Comparison of ENCODE assay signal across 13 cellular contexts in genomic region chr2:23901966-23902942, GRCh38. TPM values are rescaled to one million over a fixed set of nuclear protein-coding genes. Genes with fewer than 3 reads are reported as not detected.
DNase-seq lines count a peak whose midpoint lies in the region; ATAC-seq and TF ChIP-seq lines count a peak whose summit lies in the region.
"Had no signal": no experiment of that assay in that cellular context is flagged by ENCODE, and none has a peak within 500 bp of the region (broad histone marks: within the 10 kb centered on the region; RNA-seq: fewer than 3 reads in every experiment).

No MANE protein-coding gene starts in this region.

- TF ChIP-seq RAD21 in IMR-90 (IDR thresholded peaks at IDR 0.05; ENCODE audit: low read length), result no peak

- H3K9me1 ChIP-seq in IMR-90 (ENCODE audit: insufficient read depth, low read length), result peaks cover 9% of the 10 kb centered on the region

- in situ Hi-C loops in IMR-90 (cut with MboI; ENCODE audit: low sequenced_read_pairs), result no loop called here

- H3K27ac ChIP-seq in IMR-90 (ENCODE audit: insufficient read depth, low read length) (no peak overlapping the region), lower lobe of right lung (no peak overlapping the region), colonic mucosa (no peak overlapping the region)
- H3K27ac ChIP-seq in CD4-positive, alpha-beta T cell (ENCODE audit: low read depth, low read length), result no peak overlapping the region

- no peak overlapping the region for H3K4me3 Mint-ChIP-seq in CD4-positive, alpha-beta T cell

- H2BK120ac ChIP-seq in IMR-90 (ENCODE audit: low read depth, low read length), result no peak overlapping the region

- no TSS peak for BruUV-seq in IMR-90 (replicated peaks; lab: Mats Ljungman, UMichigan)

- no peak overlapping the region for H3K4ac ChIP-seq in IMR-90 (ENCODE audit: low read depth, low read length)

- H3K9ac ChIP-seq in IMR-90 (ENCODE audit: low read depth, low read length), result no peak overlapping the region
- H3K9ac ChIP-seq in adipocyte (ENCODE audit: low read length), result no peak overlapping the region
- no peak overlapping the region for H3K9ac ChIP-seq in colonic mucosa (ENCODE audit: low read depth in 2 of 2, low read length in 2 of 2)

- peaks cover 27% of the 10 kb centered on the region for H4K20me1 ChIP-seq in IMR-90 (ENCODE audit: insufficient read depth, low read length)

- peaks cover 63% of the 10 kb centered on the region for H3K4me1 Mint-ChIP-seq in CD4-positive, alpha-beta T cell (ENCODE audit: low read depth)

- H2BK20ac ChIP-seq in IMR-90 (ENCODE audit: low read depth, low read length), result no peak overlapping the region

- H2BK5ac ChIP-seq in IMR-90 (ENCODE audit: low read depth, low read length, poor library complexity, severe bottlenecking), result no peak overlapping the region

- H3K14ac ChIP-seq in IMR-90 (replicated peaks; ENCODE audit: low read depth, low read length), result no peak overlapping the region

- H3K9me3 ChIP-seq in IMR-90 (ENCODE audit: control insufficient read depth, insufficient read depth, low read length), result no peaks in the 10 kb centered on the region
- H3K9me3 ChIP-seq in adipocyte (ENCODE audit: control insufficient read depth, low read length), result no peaks in the 10 kb centered on the region
- H3K9me3 ChIP-seq in lower lobe of right lung, result no peaks in the 10 kb centered on the region
- H3K9me3 ChIP-seq in colonic mucosa, result no peaks in the 10 kb centered on the region
- no peaks in the 10 kb centered on the region for H3K9me3 ChIP-seq in CD4-positive, alpha-beta T cell (ENCODE audit: control insufficient read depth, low read length)

- no peaks in the 10 kb centered on the region for H3K27me3 Mint-ChIP-seq in CD4-positive, alpha-beta T cell

- H3K79me1 ChIP-seq in IMR-90 (ENCODE audit: low read depth in 1 of 2, low read length in 2 of 2), result peaks cover 22 to 48% of the 10 kb centered on the region in 2 experiments

- dilution Hi-C loops in IMR-90 (cut with HindIII; ENCODE audit: low sequenced_read_pairs, unreplicated experiment), result no loop called here

- no peak for TF ChIP-seq CTCF in IMR-90 (conservative IDR thresholded peaks at IDR 0.05; ENCODE audit: low read depth, low read length)
- TF ChIP-seq CTCF in lower lobe of right lung (IDR thresholded peaks at IDR 0.05), result no peak
- no peak for TF ChIP-seq CTCF in colonic mucosa (IDR thresholded peaks at IDR 0.05)
- TF ChIP-seq CTCF in CD4-positive, alpha-beta T cell (IDR thresholded peaks at IDR 0.05), result no peak

- WGBS in IMR-90 (ENCODE audit: extremely low coverage in 2 of 2, insufficient read length in 1 of 2), 2 experiments, result no CpG with 5 or more reads among the region's 6 CpGs

- no peak for TF ChIP-seq POLR2A in IMR-90 (IDR thresholded peaks at IDR 0.05; ENCODE audit: low read depth, low read length)

- H3K4me1 ChIP-seq in IMR-90 (ENCODE audit: control insufficient read depth, insufficient read depth, low read length) (peaks cover 6% of the 10 kb centered on the region), adipocyte (ENCODE audit: control insufficient read depth, insufficient read depth, low read length) (peaks cover 36% of the 10 kb centered on the region), lower lobe of right lung (peaks cover 45% of the 10 kb centered on the region), colonic mucosa (no peaks in the 10 kb centered on the region)

- no peak overlapping the region for H2AK5ac ChIP-seq in IMR-90 (ENCODE audit: low read depth, low read length)

- no peak overlapping the region; a peak in 1 of 4 replicates for H4K8ac ChIP-seq in IMR-90 (ENCODE audit: low read depth in 2 of 2, low read length in 2 of 2)

- H3K27ac Mint-ChIP-seq in CD4-positive, alpha-beta T cell, result no peak overlapping the region

- no peak overlapping the region for H3K4me2 ChIP-seq in IMR-90 (ENCODE audit: low read depth, low read length)

- no peaks in the 10 kb centered on the region for H3K36me3 Mint-ChIP-seq in CD4-positive, alpha-beta T cell (ENCODE audit: low read depth)

- H3K4me3 ChIP-seq in IMR-90 (ENCODE audit: insufficient read depth, low read depth, low read length) (no peak overlapping the region), adipocyte (ENCODE audit: low read length) (no peak overlapping the region), lower lobe of right lung (no peak overlapping the region), colonic mucosa (no peak overlapping the region)

- H3K18ac ChIP-seq in IMR-90 (ENCODE audit: low read depth, low read length), result no peak overlapping the region

- no peak overlapping the region for H4K91ac ChIP-seq in IMR-90 (ENCODE audit: insufficient read depth, low read depth, low read length)

- H3K27me3 ChIP-seq in IMR-90 (ENCODE audit: control insufficient read depth, insufficient read depth, low read length), result no peaks in the 10 kb centered on the region
- no peaks in the 10 kb centered on the region for H3K27me3 ChIP-seq in adipocyte (replicated peaks; ENCODE audit: control insufficient read depth, insufficient read depth, low read length)
- H3K27me3 ChIP-seq in lower lobe of right lung (ENCODE audit: low read depth), result no peaks in the 10 kb centered on the region
- H3K27me3 ChIP-seq in colonic mucosa, result no peaks in the 10 kb centered on the region
- no peaks in the 10 kb centered on the region for H3K27me3 ChIP-seq in CD4-positive, alpha-beta T cell (ENCODE audit: control insufficient read depth, insufficient read depth, low read length)

- H4K5ac ChIP-seq in IMR-90 (ENCODE audit: low read depth, low read length), result no peak overlapping the region

- ATAC-seq in IMR-90 (ENCODE audit: low read depth), result no peak
- peak; percentile 59 to 72 for ATAC-seq in lower lobe of right lung
- no peak for ATAC-seq in CD4-positive, alpha-beta T cell (ENCODE audit: poor library complexity)
- ATAC-seq in Right ventricle myocardium inferior, result no peak
- ATAC-seq in GM21529 (IDR thresholded peaks at IDR 0.05; ENCODE audit: unreplicated experiment), result no peak

- no peak overlapping the region for H2AK9ac ChIP-seq in IMR-90 (replicated peaks; ENCODE audit: low read depth, low read length, poor library complexity)

- POLR2A ChIA-PET in IMR-90 (lab: Charles Lee; ENCODE audit: unreplicated experiment), result no interaction called here
- POLR2A ChIA-PET in CD4-positive, alpha-beta T cell (lab: Charles Lee), result interaction anchor here (0.9 to 2.0 kb wide), 3 partner anchors 23 to 25 kb away, joined by 3 to 6 read pairs (median 4); partner anchors contain the start of gene ATAD2B

- H3K36me3 ChIP-seq in IMR-90 (ENCODE audit: control insufficient read depth, insufficient read depth, low read length) (no peaks in the 10 kb centered on the region), adipocyte (ENCODE audit: control insufficient read depth, insufficient read depth, low read length, severe bottlenecking) (no peaks in the 10 kb centered on the region), lower lobe of right lung (no peaks in the 10 kb centered on the region), colonic mucosa (no peaks in the 10 kb centered on the region)

- H2BK15ac ChIP-seq in IMR-90 (ENCODE audit: low read depth, low read length), result no peak overlapping the region

- intact Hi-C loops in IMR-90 (cut with micrococcal nuclease) (no loop called here), lower lobe of right lung (cut with DNase I) (no loop called here), colonic mucosa (cut with DNase I) (no loop called here), Right ventricle myocardium inferior (cut with DNase I) (no loop called here)
- intact Hi-C loops in CD4-positive, alpha-beta T cell (cut with DNase I, micrococcal nuclease), result no loop called here

- H3K23ac ChIP-seq in IMR-90 (ENCODE audit: low read depth, low read length), result no peak overlapping the region

- no peak overlapping the region for H3K56ac ChIP-seq in IMR-90 (ENCODE audit: extremely low read depth, insufficient read depth, low read length)

- CTCF ChIA-PET in IMR-90 (lab: Yijun Ruan, JAX), result no interaction called here
- CTCF ChIA-PET in CD4-positive, alpha-beta T cell (lab: Charles Lee), result no interaction called here

- no peak overlapping the region for H2AFZ ChIP-seq in IMR-90 (replicated peaks; ENCODE audit: low read length, poor library complexity)

- peak; percentile 37 for DNase-seq in AG20443 (ENCODE audit: low spot score)
- DNase-seq in IMR-90, result peak; percentile 41
- peak; percentile 57 for DNase-seq in adipocyte (ENCODE audit: low read depth)
- no peak for DNase-seq in lower lobe of right lung
- no peak for DNase-seq in colonic mucosa
- no peak for DNase-seq in CD4-positive, alpha-beta T cell
- no peak for DNase-seq in Right ventricle myocardium inferior (ENCODE audit: missing footprints)
- DNase-seq: activated T-cell treated with anti-CD3 and anti-CD28 coated beads for 4 hours; C1 segment of cervical spinal cord; NCI-H446 treated with DMSO at 0.1 percent for 48 hours; stimulated activated CD4-positive, alpha-beta T cell treated with anti-CD3 and anti-CD28 coated beads, Interleukin-15, amount 100 ng/mL, for 24 hours; stimulated activated naive CD4-positive, alpha-beta T cell treated with Interleukin-2 at 50 U/mL for 16 hours had no signal

- H3K9me3 Mint-ChIP-seq in CD4-positive, alpha-beta T cell, result no peaks in the 10 kb centered on the region

TF ChIP-seq in IMR-90, 13 proteins besides CTCF, POLR2A, EP300 and RAD21:
- TF ChIP-seq CEBPB (IDR thresholded peaks at IDR 0.05; ENCODE audit: low read depth, low read length), result peak; percentile 94
- TF ChIP-seq MXI1 (IDR thresholded peaks at IDR 0.05; ENCODE audit: borderline replicate concordance, low read depth, low read length), result no peak
TF ChIP-seq in IMR-90: peak in this region for 1.

RNA-seq across cellular contexts. Expression of gene ATAD2B, which starts 24.7 kb away (rescaled TPM):
- total RNA-seq in IMR-90 (2012; rRNA removed), result 5.0 and 9.4 TPM in 2 replicates
- polyA plus RNA-seq in IMR-90 (2012; rRNA removed), result 0.99 and 1.5 TPM in 2 replicates
- polyA plus RNA-seq in IMR-90 (2012; cell fraction: cytosol; rRNA removed), result 0.27 and 0.34 TPM in 2 replicates
- polyA plus RNA-seq in IMR-90 (2012; cell fraction: nucleus; rRNA removed; ENCODE audit: low replicate concordance), result 2.3 and 4.8 TPM in 2 replicates
- total RNA-seq in lower lobe of right lung, result 24.3 TPM
- total RNA-seq in colonic mucosa, result 10 to 100 TPM; 19.2 to 21.7 TPM
- total RNA-seq in CD4-positive, alpha-beta T cell, result 10 to 100 TPM; 30.7 to 35.4 TPM
- 6.9 TPM for total RNA-seq in Right ventricle myocardium inferior

RNA-seq across cellular contexts. Expression of gene UBXN2A, which starts 38.0 kb away (rescaled TPM):
- total RNA-seq in IMR-90 (2012; rRNA removed) (7.7 and 10.8 TPM in 2 replicates), lower lobe of right lung (14.1 TPM), colonic mucosa (10 to 100 TPM in 1 of 2 donors, 1 to 10 TPM in 1; 10.0 to 17.3 TPM), Right ventricle myocardium inferior (21.2 TPM)
- polyA plus RNA-seq in IMR-90 (2012; rRNA removed), result 3.2 and 4.6 TPM in 2 replicates
- 0.87 and 1.5 TPM in 2 replicates for polyA plus RNA-seq in IMR-90 (2012; cell fraction: cytosol; rRNA removed)
- polyA plus RNA-seq in IMR-90 (2012; cell fraction: nucleus; rRNA removed; ENCODE audit: low replicate concordance), result 0.30 and 1.7 TPM in 2 replicates
- total RNA-seq in CD4-positive, alpha-beta T cell, result 10 to 100 TPM; 12.9 to 16.7 TPM

Comparison
In these comparisons a context has a peak if more than half of its experiments do, and no peak if none do; other contexts are left out.
1. DNase-seq: peak in AG20443 (single experiment), IMR-90 (single experiment) and adipocyte (single experiment); none in lower lobe of right lung (single experiment), colonic mucosa (single experiment), CD4-positive, alpha-beta T cell (0 of 10) and Right ventricle myocardium inferior (single experiment).
2. ATAC-seq: peak in lower lobe of right lung (2 of 2); none in IMR-90 (single experiment), CD4-positive, alpha-beta T cell (single experiment), Right ventricle myocardium inferior (single experiment) and GM21529 (single experiment).